In the genomic region with DNA sequence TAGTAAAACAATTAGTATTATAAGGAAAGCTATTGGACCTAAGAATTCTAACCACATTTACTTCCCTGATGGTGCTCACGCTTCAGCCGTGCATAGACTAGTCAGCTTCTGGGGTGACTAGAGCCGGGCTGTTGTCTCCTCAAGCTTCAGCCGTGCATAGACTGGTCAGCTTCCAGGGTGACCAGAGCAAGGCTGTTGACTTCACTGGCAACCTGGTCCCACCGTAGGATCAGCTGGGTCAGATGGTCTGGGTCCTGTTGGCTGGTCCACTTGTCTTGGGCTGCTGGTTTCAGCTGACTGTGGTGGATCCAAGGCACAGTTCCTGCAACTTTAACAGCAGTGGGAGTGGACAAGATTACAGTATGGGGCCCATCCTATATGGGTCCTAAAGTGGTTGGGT, we compare ENCODE assay signal across 39 cellular contexts.
"Had no signal": no experiment of that assay in that cellular context is flagged by ENCODE, and none has a peak within 500 bp of the region (broad histone marks: within the 10 kb centered on the region; RNA-seq: fewer than 3 reads in every experiment).

No MANE protein-coding gene starts in this region.

- H3K27ac ChIP-seq: body of pancreas, brain microvascular endothelial cell, breast epithelium, VCaP had no signal

- H3K27me3 ChIP-seq: adrenal gland, body of pancreas, brain microvascular endothelial cell, breast epithelium had no signal

- H3K4me3 Mint-ChIP-seq: activated B cell treated with CpG ODN at 0.5 μM for 24 hours; activated CD4-positive, alpha-beta memory T cell treated with anti-CD3 and anti-CD28 coated beads for 36 hours; activated CD4-positive, alpha-beta T cell treated with anti-CD3 and anti-CD28 coated beads, Interleukin-2, amount 10 ng/mL, durations not matched to agents 24 days and 14 days; activated CD8-positive, alpha-beta T cell treated with anti-CD3 and anti-CD28 coated beads for 36 hours; activated naive CD4-positive, alpha-beta T cell treated with anti-CD3 and anti-CD28 coated beads for 36 hours; activated naive CD8-positive, alpha-beta T cell treated with anti-CD3 and anti-CD28 coated beads for 36 hours; activated T-cell treated with anti-CD3 and anti-CD28 coated beads, Interleukin-2, amount 50 U/mL, for 4 hours; activated T-cell treated with anti-CD3 and anti-CD28 coated beads, Interleukin-2, amount 50 U/mL, for 72 hours; activated T-helper 1 cell treated with anti-CD3 and anti-CD28 coated beads, Interleukin-12 subunit alpha, Interleukin-12 subunit beta, Interleukin-2, Interleukin-4 antibody, amounts not matched to agents 30 ng/mL and 10 ng/mL and 1 ng/mL, durations not matched to agents 14 hours and 24 hours and 36 hours; activated T-helper 17 cell treated with anti-CD3 and anti-CD28 coated beads, Interleukin-2, amount 50 U/mL, for 72 hours; central memory CD8-positive, alpha-beta T cell; T-helper 1 cell treated with Interleukin-12 subunit alpha and Interleukin-12 subunit beta and Interleukin-4 antibody, amounts not matched to agents 30 μg/mL and 1 μg/mL, for 36 hours; T-helper 2 cell treated with Interferon-gamma antibody and Interleukin-4, amounts not matched to agents 5 μg/mL and 100 μg/mL, for 36 hours had no signal

- DNase-seq: activated B cell treated with CpG ODN at 0.5 μM for 24 hours; activated CD4-positive, alpha-beta memory T cell treated with anti-CD3 and anti-CD28 coated beads for 36 hours; activated CD4-positive, alpha-beta T cell treated with anti-CD3 and anti-CD28 coated beads for 4 hours; activated CD4-positive, alpha-beta T cell treated with anti-CD3 and anti-CD28 coated beads, Interleukin-2, amount 10 ng/mL, durations not matched to agents 24 days and 14 days; activated CD4-positive, alpha-beta T cell treated with anti-CD3 and anti-CD28 coated beads, Interleukin-2, amount 50 U/mL, for 1 hour; activated CD4-positive, alpha-beta T cell treated with anti-CD3 and anti-CD28 coated beads, Interleukin-2, amount 50 U/mL, for 4 hours; activated CD4-positive, CD25-positive, alpha-beta regulatory T cell treated with anti-CD3 and anti-CD28 coated beads, Interleukin-2, amount 50 U/mL, for 72 hours; activated CD8-positive, alpha-beta memory T cell treated with anti-CD3 and anti-CD28 coated beads, Interleukin-2, amount 50 U/mL, for 4 hours; activated CD8-positive, alpha-beta T cell treated with anti-CD3 and anti-CD28 coated beads for 36 hours; activated effector memory CD4-positive, alpha-beta T cell treated with anti-CD3 and anti-CD28 coated beads, Interleukin-2, amount 50 U/mL, for 16 hours; activated gamma-delta T cell treated with Interleukin-2 at 50 U/mL for 16 hours; activated naive CD4-positive, alpha-beta T cell; activated naive CD4-positive, alpha-beta T cell treated with anti-CD3 and anti-CD28 coated beads for 36 hours; activated naive CD4-positive, alpha-beta T cell treated with anti-CD3 and anti-CD28 coated beads, Interleukin-2, amount 50 U/mL, for 16 hours; activated naive CD8-positive, alpha-beta T cell treated with anti-CD3 and anti-CD28 coated beads for 36 hours; activated T-cell treated with anti-CD3 and anti-CD28 coated beads for 4 hours; activated T-cell treated with anti-CD3 and anti-CD28 coated beads, Interleukin-2, amount 50 U/mL, for 1 hour; activated T-cell treated with anti-CD3 and anti-CD28 coated beads, Interleukin-2, amount 50 U/mL, for 4 hours; activated T-cell treated with anti-CD3 and anti-CD28 coated beads, Interleukin-2, amount 50 U/mL, for 72 hours; adrenal gland; amniotic stem cell; aorta; body of pancreas; brain microvascular endothelial cell; caudate nucleus; cerebellar nuclear complex; T-helper 1 cell; T-helper 2 cell; T-helper 9 cell had no signal

- H3K27ac Mint-ChIP-seq: activated B cell treated with CpG ODN at 0.5 μM for 24 hours; activated CD4-positive, alpha-beta memory T cell treated with anti-CD3 and anti-CD28 coated beads for 36 hours; activated CD4-positive, alpha-beta T cell treated with anti-CD3 and anti-CD28 coated beads, Interleukin-2, amount 10 ng/mL, durations not matched to agents 24 days and 14 days; activated CD8-positive, alpha-beta T cell treated with anti-CD3 and anti-CD28 coated beads for 36 hours; activated naive CD4-positive, alpha-beta T cell treated with anti-CD3 and anti-CD28 coated beads for 36 hours; activated naive CD8-positive, alpha-beta T cell treated with anti-CD3 and anti-CD28 coated beads for 36 hours; activated T-cell treated with anti-CD3 and anti-CD28 coated beads, Interleukin-2, amount 50 U/mL, for 72 hours; activated T-helper 1 cell treated with anti-CD3 and anti-CD28 coated beads, Interleukin-12 subunit alpha, Interleukin-12 subunit beta, Interleukin-2, Interleukin-4 antibody, amounts not matched to agents 30 ng/mL and 10 ng/mL and 1 ng/mL, durations not matched to agents 14 hours and 24 hours and 36 hours; activated T-helper 17 cell treated with anti-CD3 and anti-CD28 coated beads, Interleukin-2, amount 50 U/mL, for 72 hours; T-helper 1 cell treated with Interleukin-12 subunit alpha and Interleukin-12 subunit beta and Interleukin-4 antibody, amounts not matched to agents 30 μg/mL and 1 μg/mL, for 36 hours; T-helper 2 cell treated with Interferon-gamma antibody and Interleukin-4, amounts not matched to agents 5 μg/mL and 100 μg/mL, for 36 hours had no signal

- ATAC-seq: activated CD8-positive, alpha-beta T cell treated with anti-CD3 and anti-CD28 coated beads for 36 hours; activated naive CD4-positive, alpha-beta T cell treated with anti-CD3 and anti-CD28 coated beads, Interleukin-2, amount 50 U/mL, for 72 hours; activated T-cell treated with anti-CD3 and anti-CD28 coated beads, Interleukin-2, amount 50 U/mL, for 4 hours; activated T-cell treated with anti-CD3 and anti-CD28 coated beads, Interleukin-2, amount 50 U/mL, for 72 hours; activated T-helper 17 cell treated with anti-CD3 and anti-CD28 coated beads, Interleukin-2, amount 50 U/mL, for 72 hours; body of pancreas had no signal

- H3K4me1 Mint-ChIP-seq: activated B cell treated with CpG ODN at 0.5 μM for 24 hours; activated CD4-positive, alpha-beta T cell treated with anti-CD3 and anti-CD28 coated beads, Interleukin-2, amount 10 ng/mL, durations not matched to agents 24 days and 14 days; activated naive CD8-positive, alpha-beta T cell treated with anti-CD3 and anti-CD28 coated beads for 36 hours; activated T-helper 17 cell treated with anti-CD3 and anti-CD28 coated beads, Interleukin-2, amount 50 U/mL, for 72 hours; central memory CD8-positive, alpha-beta T cell had no signal

- H3K4me3 ChIP-seq: adrenal gland, body of pancreas, breast epithelium had no signal

- H3K27me3 Mint-ChIP-seq: activated B cell treated with CpG ODN at 0.5 μM for 24 hours; activated CD4-positive, alpha-beta memory T cell treated with anti-CD3 and anti-CD28 coated beads for 36 hours; activated CD4-positive, alpha-beta T cell treated with anti-CD3 and anti-CD28 coated beads, Interleukin-2, amount 10 ng/mL, durations not matched to agents 24 days and 14 days; activated CD8-positive, alpha-beta T cell treated with anti-CD3 and anti-CD28 coated beads for 36 hours; activated naive CD8-positive, alpha-beta T cell treated with anti-CD3 and anti-CD28 coated beads for 36 hours; activated T-helper 17 cell treated with anti-CD3 and anti-CD28 coated beads, Interleukin-2, amount 50 U/mL, for 72 hours; central memory CD8-positive, alpha-beta T cell had no signal

- FAIRE-seq: astrocyte, TTC549 had no signal

- H3K4me1 ChIP-seq: adrenal gland, body of pancreas, breast epithelium had no signal
